Comparison of ENCODE assay signal across 8 cellular contexts in genomic region chr19:13012690-13013608, GRCh38. TPM values are rescaled to one million over a fixed set of nuclear protein-coding genes. Genes with fewer than 3 reads are reported as not detected.
A peak's percentile ranks its signal among the peaks of the same experiment; 100 is the strongest.
DNase-seq lines count a peak whose midpoint lies in the region; ATAC-seq and TF ChIP-seq lines count a peak whose summit lies in the region.

No MANE protein-coding gene starts in this region.

- H3K9me3 ChIP-seq in Karpas-422 (ENCODE audit: low read length) = no peaks in the 10 kb centered on the region

- no peak overlapping the region for H3K4me2 ChIP-seq in Karpas-422 (ENCODE audit: low read depth, low read length, poor library complexity, severe bottlenecking)

- peaks cover 4 to 38% (median 22%) of the 10 kb centered on the region in 7 donors for H3K9me3 Mint-ChIP-seq in CD14-positive monocyte

- H4K20me1 ChIP-seq in Karpas-422 (ENCODE audit: insufficient read depth, low read depth, low read length) = no peaks in the 10 kb centered on the region

- H2AFZ ChIP-seq in Karpas-422 (ENCODE audit: low read length) = peak overlapping the region; percentile 14; the same call in 1 of the 2 replicates

- intact Hi-C loops in CD14-positive monocyte (cut with micrococcal nuclease) = no loop called here

- no peak overlapping the region for H3K4me3 ChIP-seq in Karpas-422 (ENCODE audit: low read length)

- ATAC-seq in GM19467 (IDR thresholded peaks at IDR 0.05; ENCODE audit: unreplicated experiment) = no peak
- ATAC-seq in GM19351 (IDR thresholded peaks at IDR 0.05; ENCODE audit: unreplicated experiment) = no peak

- no peak overlapping the region for H3K9ac ChIP-seq in Karpas-422 (ENCODE audit: low read length)

- peak overlapping the region in 4 of 7 donors; percentile 45 to 78 (median 52) for H3K27ac Mint-ChIP-seq in CD14-positive monocyte

- H3K79me2 ChIP-seq in Karpas-422 (ENCODE audit: low read length) = no peaks in the 10 kb centered on the region

- H3K4me1 Mint-ChIP-seq in CD14-positive monocyte = peaks cover 33% of the 10 kb centered on the region

- 0 out of 2 replicates have a peak, but pooled peaks cover 4% of the 10 kb centered on the region for H3K4me1 ChIP-seq in Karpas-422 (ENCODE audit: low read length)

- TF ChIP-seq CTCF in CD14-positive monocyte (IDR thresholded peaks at IDR 0.05) = no peak

- peaks cover 77 to 90% (median 83%) of the 10 kb centered on the region in 3 donors for H3K27me3 Mint-ChIP-seq in CD14-positive monocyte (ENCODE audit: low read depth in 3 of 3)

- H3K36me3 ChIP-seq in Karpas-422 (ENCODE audit: insufficient read depth, low read length) = no peaks in the 10 kb centered on the region

- H3K27me3 ChIP-seq in Karpas-422 (ENCODE audit: low read length) = no peaks in the 10 kb centered on the region

- peak overlapping the region; percentile 83 to 94 for H3K4me3 Mint-ChIP-seq in CD14-positive monocyte

- DNase-seq in CD14-positive monocyte (ENCODE audit: low spot score) (peak; percentile 75), Karpas-422 (peak; percentile 50), iPS-NIHi7 (ENCODE audit: extremely low spot score) (peak; percentile 50)
- DNase-seq in stimulated activated CD4-positive, alpha-beta T cell treated with anti-CD3 and anti-CD28 coated beads, Interleukin-2, amount 100 ng/mL, for 24 hours = peak; percentile 39 to 44
- DNase-seq in activated effector memory CD4-positive, alpha-beta T cell treated with anti-CD3 and anti-CD28 coated beads, Interleukin-2, amount 50 U/mL, for 16 hours = no peak

- H3K9me2 ChIP-seq in Karpas-422 (replicated peaks; ENCODE audit: insufficient read depth, low read length) = no peaks in the 10 kb centered on the region

- peaks cover 17 to 18% of the 10 kb centered on the region in 2 donors for H3K36me3 Mint-ChIP-seq in CD14-positive monocyte

- H3K27ac ChIP-seq in Karpas-422 (ENCODE audit: low read length) = no peak overlapping the region
- peak overlapping the region; percentile 89 for H3K27ac ChIP-seq in angular gyrus (ENCODE audit: low read depth, low read length)

RNA-seq across cellular contexts. Expression of gene NFIX, which starts 17.7 kb away (rescaled TPM):
- polyA plus RNA-seq in CD14-positive monocyte = under 1 TPM; 0.25 to 0.90 TPM
- 0.04 and 0.18 TPM in 2 replicates for total RNA-seq in Karpas-422 (2014; rRNA removed; shearing (Covaris generic); ENCODE audit: low replicate concordance)

RNA-seq across cellular contexts. Expression of gene DAND5, which starts 43.6 kb away (rescaled TPM):
- polyA plus RNA-seq in CD14-positive monocyte = not detected
- 0.52 TPM in 1 of 2 replicates, not detected in the other for total RNA-seq in Karpas-422 (2014; rRNA removed; shearing (Covaris generic); ENCODE audit: low replicate concordance)

RNA-seq across cellular contexts. Expression of gene GADD45GIP1, which starts 55.9 kb away (rescaled TPM):
- polyA plus RNA-seq in CD14-positive monocyte = 10 to 100 TPM; 31.6 to 42.4 TPM
- total RNA-seq in Karpas-422 (2014; rRNA removed; shearing (Covaris generic); ENCODE audit: low replicate concordance) = 23.2 and 66.6 TPM in 2 replicates
